ENCODE assay signal across 7 cellular contexts in genomic region chr15:22264272-22264671, GRCh38.
DNase-seq lines count a peak whose midpoint lies in the region; ATAC-seq and TF ChIP-seq lines count a peak whose summit lies in the region.
"Not testable (repeated sequence)": the region's sequence is repeated elsewhere in the genome, so short reads cannot be mapped to it uniquely, and the experiment has no call there.

No MANE protein-coding gene starts in this region.

- H3K4me3 ChIP-seq in CD8-positive, alpha-beta T cell (ENCODE audit: low read depth, low read length), result not testable (repeated sequence)

- not testable (repeated sequence) for TF ChIP-seq CTCF in CD8-positive, alpha-beta T cell (IDR thresholded peaks at IDR 0.05)

- H3K27ac ChIP-seq in CD8-positive, alpha-beta T cell (ENCODE audit: low read depth, low read length), result not testable (repeated sequence)

- not testable (repeated sequence) for H3K4me3 Mint-ChIP-seq in CD8-positive, alpha-beta T cell; T-helper 2 cell treated with Interferon-gamma antibody and Interleukin-4, amounts not matched to agents 5 μg/mL and 100 μg/mL, for 36 hours; activated CD8-positive, alpha-beta memory T cell treated with anti-CD3 and anti-CD28 coated beads, Interleukin-2, amount 10 ng/mL, durations not matched to agents 7 days and 5 days; effector memory CD8-positive, alpha-beta T cell

- not testable (repeated sequence) for H3K36me3 Mint-ChIP-seq in CD8-positive, alpha-beta T cell; T-helper 2 cell treated with Interferon-gamma antibody and Interleukin-4, amounts not matched to agents 5 μg/mL and 100 μg/mL, for 36 hours (ENCODE audit: low read depth); activated CD8-positive, alpha-beta memory T cell treated with anti-CD3 and anti-CD28 coated beads, Interleukin-2, amount 10 ng/mL, durations not matched to agents 7 days and 5 days; activated naive CD4-positive, alpha-beta T cell treated with anti-CD3 and anti-CD28 coated beads, Interleukin-2, amount 50 U/mL, for 72 hours; effector memory CD8-positive, alpha-beta T cell (ENCODE audit: insufficient read depth)

- CTCF ChIA-PET in CD8-positive, alpha-beta T cell (lab: Charles Lee), result not testable (repeated sequence)
- CTCF ChIA-PET in activated CD8-positive, alpha-beta memory T cell treated with anti-CD3 and anti-CD28 coated beads, Interleukin-2, amount 10 ng/mL, durations not matched to agents 7 days and 5 days (lab: Charles Lee), result interaction anchor here (1.4 kb wide), 1 partner anchor 43 kb away, joined by 3 read pairs; no protein-coding TSS in a partner anchor

- not testable (repeated sequence) for H3K9me3 ChIP-seq in CD8-positive, alpha-beta T cell (ENCODE audit: low read length)

- peaks cover 40% of the 10 kb centered on the region for H3K4me1 ChIP-seq in CD8-positive, alpha-beta T cell (ENCODE audit: insufficient read depth, low read length)

- intact Hi-C loops in CD8-positive, alpha-beta T cell (cut with DNase I, micrococcal nuclease), result loop anchor here in 1 of 2 experiments (5.0 kb wide), 1 partner anchor 1857 kb away; no protein-coding TSS in a partner anchor
- intact Hi-C loops in left colon (cut with DNase I, micrococcal nuclease), result not testable (repeated sequence)

- POLR2A ChIA-PET in CD8-positive, alpha-beta T cell (lab: Charles Lee), result not testable (repeated sequence)

- not testable (repeated sequence) for H3K9me3 Mint-ChIP-seq in CD8-positive, alpha-beta T cell; T-helper 2 cell treated with Interferon-gamma antibody and Interleukin-4, amounts not matched to agents 5 μg/mL and 100 μg/mL, for 36 hours; activated CD8-positive, alpha-beta memory T cell treated with anti-CD3 and anti-CD28 coated beads, Interleukin-2, amount 10 ng/mL, durations not matched to agents 7 days and 5 days (ENCODE audit: low read depth); activated naive CD4-positive, alpha-beta T cell treated with anti-CD3 and anti-CD28 coated beads, Interleukin-2, amount 50 U/mL, for 72 hours; effector memory CD8-positive, alpha-beta T cell

- H3K27ac Mint-ChIP-seq in CD8-positive, alpha-beta T cell; T-helper 2 cell treated with Interferon-gamma antibody and Interleukin-4, amounts not matched to agents 5 μg/mL and 100 μg/mL, for 36 hours; activated CD8-positive, alpha-beta memory T cell treated with anti-CD3 and anti-CD28 coated beads, Interleukin-2, amount 10 ng/mL, durations not matched to agents 7 days and 5 days; activated naive CD4-positive, alpha-beta T cell treated with anti-CD3 and anti-CD28 coated beads, Interleukin-2, amount 50 U/mL, for 72 hours; effector memory CD8-positive, alpha-beta T cell: not testable (repeated sequence)

- not testable (repeated sequence) for H3K27me3 Mint-ChIP-seq in CD8-positive, alpha-beta T cell (ENCODE audit: low read depth); T-helper 2 cell treated with Interferon-gamma antibody and Interleukin-4, amounts not matched to agents 5 μg/mL and 100 μg/mL, for 36 hours (ENCODE audit: low read depth); activated CD8-positive, alpha-beta memory T cell treated with anti-CD3 and anti-CD28 coated beads, Interleukin-2, amount 10 ng/mL, durations not matched to agents 7 days and 5 days; effector memory CD8-positive, alpha-beta T cell

- ATAC-seq in CD8-positive, alpha-beta T cell, result peak; percentile 22
- ATAC-seq in activated CD8-positive, alpha-beta memory T cell treated with anti-CD3 and anti-CD28 coated beads, Interleukin-2, amount 10 ng/mL, durations not matched to agents 7 days and 5 days, result peak; percentile 69
- peak; percentile 71 to 83 for ATAC-seq in activated naive CD4-positive, alpha-beta T cell treated with anti-CD3 and anti-CD28 coated beads, Interleukin-2, amount 50 U/mL, for 72 hours
- peak; percentile 34 for ATAC-seq in effector memory CD8-positive, alpha-beta T cell (replicated peaks)
- ATAC-seq in left colon, result peak; percentile 56
- peak; percentile 64 for ATAC-seq in stimulated activated naive CD8-positive, alpha-beta T cell treated with anti-CD3 and anti-CD28 coated beads, Interleukin-15, Interleukin-2, amounts not matched to agents 100 U/mL and 50 U/mL, for 24 hours

- H3K36me3 ChIP-seq in CD8-positive, alpha-beta T cell (ENCODE audit: insufficient read depth, low read length), result not testable (repeated sequence)

- H3K4me1 Mint-ChIP-seq in CD8-positive, alpha-beta T cell (ENCODE audit: low read depth), result peaks cover 19% of the 10 kb centered on the region
- peaks cover 20% of the 10 kb centered on the region for H3K4me1 Mint-ChIP-seq in T-helper 2 cell treated with Interferon-gamma antibody and Interleukin-4, amounts not matched to agents 5 μg/mL and 100 μg/mL, for 36 hours (ENCODE audit: low read depth)
- peaks cover 16% of the 10 kb centered on the region for H3K4me1 Mint-ChIP-seq in activated CD8-positive, alpha-beta memory T cell treated with anti-CD3 and anti-CD28 coated beads, Interleukin-2, amount 10 ng/mL, durations not matched to agents 7 days and 5 days
- peaks cover 9 to 12% of the 10 kb centered on the region in 2 donors for H3K4me1 Mint-ChIP-seq in effector memory CD8-positive, alpha-beta T cell (ENCODE audit: low read depth in 2 of 2)

- not testable (repeated sequence) for DNase-seq in CD8-positive, alpha-beta T cell; activated CD8-positive, alpha-beta memory T cell treated with anti-CD3 and anti-CD28 coated beads, Interleukin-2, amount 10 ng/mL, durations not matched to agents 7 days and 5 days; activated naive CD4-positive, alpha-beta T cell treated with anti-CD3 and anti-CD28 coated beads, Interleukin-2, amount 50 U/mL, for 72 hours (ENCODE audit: low spot score in 2 of 2); effector memory CD8-positive, alpha-beta T cell; left colon; stimulated activated naive CD8-positive, alpha-beta T cell treated with anti-CD3 and anti-CD28 coated beads, Interleukin-15, Interleukin-2, amounts not matched to agents 100 U/mL and 50 U/mL, for 24 hours
- DNase-seq in T-helper 2 cell treated with Interferon-gamma antibody and Interleukin-4, amounts not matched to agents 5 μg/mL and 100 μg/mL, for 36 hours (ENCODE audit: low spot score), result peak; percentile 22

- not testable (repeated sequence) for H3K27me3 ChIP-seq in CD8-positive, alpha-beta T cell (ENCODE audit: insufficient read depth, low read length)

Comparison
In these comparisons a context has a peak if more than half of its experiments do, and no peak if none do; other contexts are left out.
1. ATAC-seq: peak in every context shown above with its lines; median percentile 77 in activated naive CD4-positive, alpha-beta T cell treated with anti-CD3 and anti-CD28 coated beads, Interleukin-2, amount 50 U/mL, for 72 hours; 69 in activated CD8-positive, alpha-beta memory T cell treated with anti-CD3 and anti-CD28 coated beads, Interleukin-2, amount 10 ng/mL, durations not matched to agents 7 days and 5 days; 64 in stimulated activated naive CD8-positive, alpha-beta T cell treated with anti-CD3 and anti-CD28 coated beads, Interleukin-15, Interleukin-2, amounts not matched to agents 100 U/mL and 50 U/mL, for 24 hours; 56 in left colon; 34 in effector memory CD8-positive, alpha-beta T cell; 22 in CD8-positive, alpha-beta T cell.